ENCODE assay signal across 1 cellular context in genomic region chr1:3547055-3548005, GRCh38.
TF ChIP-seq lines count a peak whose summit lies in the region.

No MANE protein-coding gene starts in this region.

TF ChIP-seq in HEK293, 187 proteins besides CTCF, POLR2A, EP300 and RAD21 (continued from another document):
- TF ChIP-seq SALL2 (tag by site-specific recombination; IDR thresholded peaks at IDR 0.05; ENCODE audit: borderline replicate concordance) (no peak), ZNF561 (tag by site-specific recombination; IDR thresholded peaks at IDR 0.05; ENCODE audit: borderline replicate concordance) (no peak), ZNF488 (tag by site-specific recombination; IDR thresholded peaks at IDR 0.05) (no peak), BCL11A (tag by site-specific recombination; IDR thresholded peaks at IDR 0.05; ENCODE audit: low read depth) (no peak), ZNF423 (tag by site-specific recombination; IDR thresholded peaks at IDR 0.05) (0 out of 2 replicates have a peak, but pooled peaks have one; percentile 10), ZNF391 (tag by site-specific recombination; IDR thresholded peaks at IDR 0.05; ENCODE audit: borderline replicate concordance, low read depth) (no peak), ZNF132 (tag by site-specific recombination; IDR thresholded peaks at IDR 0.05; ENCODE audit: borderline replicate concordance) (no peak), ZNF133 (tag by site-specific recombination; IDR thresholded peaks at IDR 0.05) (no peak), FEZF1 (tag by site-specific recombination; IDR thresholded peaks at IDR 0.05) (no peak), ZNF433 (tag by site-specific recombination; IDR thresholded peaks at IDR 0.05; ENCODE audit: low read depth) (no peak), ZNF580 (tag by site-specific recombination; IDR thresholded peaks at IDR 0.05) (no peak), KLF16 (tag by site-specific recombination; IDR thresholded peaks at IDR 0.05) (no peak), SETDB1 (IDR thresholded peaks at IDR 0.05; ENCODE audit: insufficient read length, low read length) (no peak), ZFP37 (tag by site-specific recombination; IDR thresholded peaks at IDR 0.05) (no peak), ZFP3 (tag by site-specific recombination; IDR thresholded peaks at IDR 0.05; ENCODE audit: low read depth) (no peak), ZSCAN16 (tag by site-specific recombination; IDR thresholded peaks at IDR 0.05) (no peak), ZNF335 (tag by site-specific recombination; conservative IDR thresholded peaks at IDR 0.05) (no peak), ZNF148 (tag by site-specific recombination; IDR thresholded peaks at IDR 0.05; ENCODE audit: borderline replicate concordance) (no peak), ZNF747 (tag by site-specific recombination; IDR thresholded peaks at IDR 0.05) (no peak), GLIS1 (tag by site-specific recombination; IDR thresholded peaks at IDR 0.05) (peak; percentile 33; the same call in 1 of the 2 replicates), ZNF530 (tag by site-specific recombination; IDR thresholded peaks at IDR 0.05; ENCODE audit: low read depth) (no peak), ZNF214 (tag by site-specific recombination; IDR thresholded peaks at IDR 0.05; ENCODE audit: borderline replicate concordance) (no peak)
- TF ChIP-seq, protein P1, sequence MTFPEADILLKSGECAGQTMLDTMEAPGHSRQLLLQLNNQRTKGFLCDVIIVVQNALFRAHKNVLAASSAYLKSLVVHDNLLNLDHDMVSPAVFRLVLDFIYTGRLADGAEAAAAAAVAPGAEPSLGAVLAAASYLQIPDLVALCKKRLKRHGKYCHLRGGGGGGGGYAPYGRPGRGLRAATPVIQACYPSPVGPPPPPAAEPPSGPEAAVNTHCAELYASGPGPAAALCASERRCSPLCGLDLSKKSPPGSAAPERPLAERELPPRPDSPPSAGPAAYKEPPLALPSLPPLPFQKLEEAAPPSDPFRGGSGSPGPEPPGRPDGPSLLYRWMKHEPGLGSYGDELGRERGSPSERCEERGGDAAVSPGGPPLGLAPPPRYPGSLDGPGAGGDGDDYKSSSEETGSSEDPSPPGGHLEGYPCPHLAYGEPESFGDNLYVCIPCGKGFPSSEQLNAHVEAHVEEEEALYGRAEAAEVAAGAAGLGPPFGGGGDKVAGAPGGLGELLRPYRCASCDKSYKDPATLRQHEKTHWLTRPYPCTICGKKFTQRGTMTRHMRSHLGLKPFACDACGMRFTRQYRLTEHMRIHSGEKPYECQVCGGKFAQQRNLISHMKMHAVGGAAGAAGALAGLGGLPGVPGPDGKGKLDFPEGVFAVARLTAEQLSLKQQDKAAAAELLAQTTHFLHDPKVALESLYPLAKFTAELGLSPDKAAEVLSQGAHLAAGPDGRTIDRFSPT (tag by site-specific recombination; IDR thresholded peaks at IDR 0.05) = no peak; the same call in 1 of the 2 replicates
- TF ChIP-seq, protein P2, sequence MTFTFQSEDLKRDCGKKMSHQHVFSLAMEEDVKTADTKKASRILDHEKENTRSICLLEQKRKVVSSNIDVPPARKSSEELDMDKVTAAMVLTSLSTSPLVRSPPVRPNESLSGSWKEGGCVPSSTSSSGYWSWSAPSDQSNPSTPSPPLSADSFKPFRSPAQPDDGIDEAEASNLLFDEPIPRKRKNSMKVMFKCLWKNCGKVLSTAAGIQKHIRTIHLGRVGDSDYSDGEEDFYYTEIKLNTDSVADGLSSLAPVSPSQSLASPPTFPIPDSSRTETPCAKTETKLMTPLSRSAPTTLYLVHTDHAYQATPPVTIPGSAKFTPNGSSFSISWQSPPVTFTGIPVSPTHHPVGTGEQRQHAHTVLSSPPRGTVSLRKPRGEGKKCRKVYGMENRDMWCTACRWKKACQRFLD (tag by site-specific recombination; IDR thresholded peaks at IDR 0.05) = no peak
- TF ChIP-seq, protein P3, sequence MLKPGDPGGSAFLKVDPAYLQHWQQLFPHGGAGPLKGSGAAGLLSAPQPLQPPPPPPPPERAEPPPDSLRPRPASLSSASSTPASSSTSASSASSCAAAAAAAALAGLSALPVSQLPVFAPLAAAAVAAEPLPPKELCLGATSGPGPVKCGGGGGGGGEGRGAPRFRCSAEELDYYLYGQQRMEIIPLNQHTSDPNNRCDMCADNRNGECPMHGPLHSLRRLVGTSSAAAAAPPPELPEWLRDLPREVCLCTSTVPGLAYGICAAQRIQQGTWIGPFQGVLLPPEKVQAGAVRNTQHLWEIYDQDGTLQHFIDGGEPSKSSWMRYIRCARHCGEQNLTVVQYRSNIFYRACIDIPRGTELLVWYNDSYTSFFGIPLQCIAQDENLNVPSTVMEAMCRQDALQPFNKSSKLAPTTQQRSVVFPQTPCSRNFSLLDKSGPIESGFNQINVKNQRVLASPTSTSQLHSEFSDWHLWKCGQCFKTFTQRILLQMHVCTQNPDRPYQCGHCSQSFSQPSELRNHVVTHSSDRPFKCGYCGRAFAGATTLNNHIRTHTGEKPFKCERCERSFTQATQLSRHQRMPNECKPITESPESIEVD (tag by site-specific recombination; IDR thresholded peaks at IDR 0.05) = no peak
- TF ChIP-seq, protein P4, sequence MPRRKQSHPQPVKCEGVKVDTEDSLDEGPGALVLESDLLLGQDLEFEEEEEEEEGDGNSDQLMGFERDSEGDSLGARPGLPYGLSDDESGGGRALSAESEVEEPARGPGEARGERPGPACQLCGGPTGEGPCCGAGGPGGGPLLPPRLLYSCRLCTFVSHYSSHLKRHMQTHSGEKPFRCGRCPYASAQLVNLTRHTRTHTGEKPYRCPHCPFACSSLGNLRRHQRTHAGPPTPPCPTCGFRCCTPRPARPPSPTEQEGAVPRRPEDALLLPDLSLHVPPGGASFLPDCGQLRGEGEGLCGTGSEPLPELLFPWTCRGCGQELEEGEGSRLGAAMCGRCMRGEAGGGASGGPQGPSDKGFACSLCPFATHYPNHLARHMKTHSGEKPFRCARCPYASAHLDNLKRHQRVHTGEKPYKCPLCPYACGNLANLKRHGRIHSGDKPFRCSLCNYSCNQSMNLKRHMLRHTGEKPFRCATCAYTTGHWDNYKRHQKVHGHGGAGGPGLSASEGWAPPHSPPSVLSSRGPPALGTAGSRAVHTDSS (tag by site-specific recombination; IDR thresholded peaks at IDR 0.05) = no peak
